Comparison of ENCODE assay signal across 8 cellular contexts in the genomic region with DNA sequence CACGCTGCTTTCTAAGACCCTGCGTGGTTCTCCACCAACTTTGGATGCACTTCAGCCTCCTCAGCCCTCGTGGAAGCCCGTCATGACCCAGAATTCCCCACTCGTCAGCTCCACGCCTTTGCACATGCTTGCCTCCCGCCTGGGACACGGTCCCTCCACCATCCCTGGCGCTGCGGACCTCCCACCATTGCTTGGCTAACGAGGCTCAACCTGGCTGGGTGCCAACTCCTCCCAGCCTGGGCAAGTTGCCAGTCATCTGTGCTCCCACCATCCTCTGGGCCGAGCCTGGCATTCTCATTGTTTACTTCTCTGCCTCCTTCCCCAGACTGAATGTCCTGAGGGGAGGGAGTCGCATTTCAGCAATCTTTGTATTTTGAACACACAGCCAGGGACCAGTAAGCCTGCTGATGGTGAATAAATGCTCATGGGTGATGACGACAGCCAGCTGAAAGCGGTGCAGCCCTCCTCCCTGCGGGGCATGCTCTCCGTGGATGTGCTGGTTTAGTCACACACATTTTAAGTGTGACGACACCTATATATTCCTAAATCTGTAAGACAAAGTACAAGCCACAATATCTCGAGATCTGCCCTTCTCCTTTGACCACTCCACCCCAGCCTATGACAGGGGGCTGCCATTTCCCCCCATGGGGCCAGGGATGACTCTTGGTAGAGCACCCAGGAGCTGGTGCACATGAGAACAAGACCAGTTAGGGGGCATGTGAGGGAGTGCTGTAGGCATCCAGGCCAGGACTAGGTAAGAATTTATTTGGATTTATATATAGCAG.
DNase-seq lines count a peak whose midpoint lies in the region; ATAC-seq and TF ChIP-seq lines count a peak whose summit lies in the region.

No MANE protein-coding gene starts in this region.

- peak overlapping the region; percentile 16 for H3K27ac ChIP-seq in brain microvascular endothelial cell

- peak; percentile 45 for ATAC-seq in GM19397 (IDR thresholded peaks at IDR 0.05; ENCODE audit: unreplicated experiment)
- peak; percentile 32 for ATAC-seq in HG03378 (IDR thresholded peaks at IDR 0.05; ENCODE audit: unreplicated experiment)

- H3K27me3 ChIP-seq in brain microvascular endothelial cell (replicated peaks), result no peaks in the 10 kb centered on the region

- in situ Hi-C loops in brain microvascular endothelial cell (cut with HindIII; ENCODE audit: low pct_ligation_motif_present, low sequenced_read_pairs), result no loop called here
- in situ Hi-C loops in GM13976 (cut with MboI; ENCODE audit: low sequenced_read_pairs, unreplicated experiment), result no loop called here

- TF ChIP-seq CTCF in brain microvascular endothelial cell (IDR thresholded peaks at IDR 0.05; ENCODE audit: low read depth, low read length, missing control alignments) (no peak), GM13976 (IDR thresholded peaks at IDR 0.05; ENCODE audit: borderline replicate concordance, control extremely low read depth, extremely low read depth, insufficient read depth, missing control alignments) (no peak)

- peak overlapping the region; percentile 22 for H3K4me3 ChIP-seq in brain microvascular endothelial cell (ENCODE audit: low read depth, low read length)

- DNase-seq in COLO829 (ENCODE audit: low spot score) (peak; percentile 64), NCI-H510A (lab: John Stamatoyannopoulos, UW) (peak; percentile 92), brain microvascular endothelial cell (peak; percentile 79), inferior parietal cortex (ENCODE audit: extremely low spot score) (peak; percentile 87), GM13976 (ENCODE audit: low spot score) (no peak)
- peak; percentile 25 for DNase-seq in stimulated activated CD8-positive, alpha-beta memory T cell treated with anti-CD3 and anti-CD28 coated beads, Interleukin-4, amount 100 ng/mL, for 48 hours

- no peaks in the 10 kb centered on the region for H3K36me3 ChIP-seq in brain microvascular endothelial cell (replicated peaks)
